Comparison of ENCODE assay signal across 8 cellular contexts in genomic region chr3:170180107-170180951, GRCh38. TPM values are rescaled to one million over a fixed set of nuclear protein-coding genes. Genes with fewer than 3 reads are reported as not detected.
A peak's percentile ranks its signal among the peaks of the same experiment; 100 is the strongest.
DNase-seq lines count a peak whose midpoint lies in the region; ATAC-seq and TF ChIP-seq lines count a peak whose summit lies in the region.

No MANE protein-coding gene starts in this region.

- H3K27me3 ChIP-seq in NT2/D1 (ENCODE audit: insufficient read depth, insufficient read length) (no peaks in the 10 kb centered on the region), liver (ENCODE audit: control insufficient read depth in 4 of 4, insufficient read depth in 4 of 4, low read length in 3 of 4) (no peaks in the 10 kb centered on the region), thoracic aorta (replicated peaks; ENCODE audit: insufficient read depth) (no peaks in the 10 kb centered on the region)

- H3K4me3 ChIP-seq in NT2/D1 (ENCODE audit: insufficient read length, low read depth) (peak overlapping the region; percentile 91), liver (ENCODE audit: low read depth in 1 of 3, low read length in 3 of 3) (peak overlapping the region; percentile 75 to 98 (median 89)), thoracic aorta (peak overlapping the region; percentile 99)

- H3K36me3 ChIP-seq in NT2/D1 (ENCODE audit: insufficient read depth, insufficient read length, low read length) (peaks cover 36% of the 10 kb centered on the region), liver (ENCODE audit: control insufficient read depth in 4 of 4, insufficient read depth in 3 of 4, low read depth in 1 of 4, low read length in 3 of 4) (peaks cover 3 to 20% (median 16%) of the 10 kb centered on the region in 4 donors), thoracic aorta (peaks cover 29% of the 10 kb centered on the region)

- no peak for DNase-seq in Right ventricle myocardium superior
- DNase-seq in cardiac septum (ENCODE audit: low spot score) = no peak
- no peak for DNase-seq in NT2/D1 (ENCODE audit: low read depth, low spot score)
- no peak for DNase-seq in caudate nucleus (lab: John Stamatoyannopoulos, UW)
- DNase-seq in thoracic aorta (ENCODE audit: low spot score) = no peak
- DNase-seq in NCI-H1694 treated with DMSO at 0.1 percent for 48 hours (lab: John Stamatoyannopoulos, UW) = no peak

- H3K4me1 ChIP-seq in NT2/D1 (ENCODE audit: insufficient read depth, insufficient read length) (no peaks in the 10 kb centered on the region), liver (ENCODE audit: control insufficient read depth in 4 of 4, insufficient read depth in 4 of 4, low read length in 3 of 4) (peaks cover 0 to 14% (median 8%) of the 10 kb centered on the region in 4 donors), thoracic aorta (ENCODE audit: control insufficient read depth in 1 of 2, low read depth in 2 of 2) (peaks cover 13 to 20% of the 10 kb centered on the region in 2 donors)

- WGBS in liver = 5% methylated on average over 16 of the region's 16 CpGs

- ATAC-seq in Right ventricle myocardium superior (ENCODE audit: poor library complexity) (peak; percentile 30), HG02840 (IDR thresholded peaks at IDR 0.05; ENCODE audit: low FRiP score, unreplicated experiment) (peak; percentile 19), thoracic aorta (ENCODE audit: insufficient number of reproducible peaks, low FRiP score, low read depth) (peak; percentile 12)

- TF ChIP-seq CTCF in liver (IDR thresholded peaks at IDR 0.05; ENCODE audit: low read depth, low read length, missing input control) (no peak), thoracic aorta (IDR thresholded peaks at IDR 0.05) (no peak)

- H3K9me3 ChIP-seq in NT2/D1 (ENCODE audit: insufficient read depth, low read length) = no peaks in the 10 kb centered on the region
- no peaks in the 10 kb centered on the region for H3K9me3 ChIP-seq in liver (ENCODE audit: control insufficient read depth in 4 of 4, low read length in 3 of 4)
- H3K9me3 ChIP-seq in thoracic aorta = no peaks in the 10 kb centered on the region

- intact Hi-C loops in Right ventricle myocardium superior (cut with DNase I) (no loop called here), cardiac septum (cut with DNase I) (loop anchor here (5.0 kb wide), 1 partner anchor 42 kb away; the partner anchor contains the start of gene PRKCI)

- no peak for TF ChIP-seq RAD21 in liver (IDR thresholded peaks at IDR 0.05)

- peak overlapping the region; percentile 94 for H3K9ac ChIP-seq in NT2/D1 (ENCODE audit: insufficient read length, low read depth)
- peak overlapping the region; percentile 71 to 99 for H3K9ac ChIP-seq in liver (ENCODE audit: low read depth in 1 of 2, low read length in 2 of 2)

- peak overlapping the region; percentile 93 for H3K27ac ChIP-seq in caudate nucleus (ENCODE audit: low read depth, low read length)
- H3K27ac ChIP-seq in liver (ENCODE audit: low read depth in 1 of 2, low read length in 2 of 2) = peak overlapping the region; percentile 86 to 96
- H3K27ac ChIP-seq in thoracic aorta = peak overlapping the region; percentile 98

TF ChIP-seq in liver, 16 proteins besides CTCF, POLR2A, EP300 and RAD21:
- TF ChIP-seq FOXA2 (IDR thresholded peaks at IDR 0.05) (no peak), SP1 (IDR thresholded peaks at IDR 0.05) (no peak)

RNA-seq across cellular contexts. Expression of gene PHC3, which starts 1.2 kb away (rescaled TPM):
- total RNA-seq in Right ventricle myocardium superior = 40.3 TPM
- 57.0 TPM for total RNA-seq in cardiac septum
- 10 to 100 TPM; 18.3 to 30.0 TPM for total RNA-seq in liver
- 10 to 100 TPM in 1 of 2 donors, 1 to 10 TPM in 1; 3.9 to 44.7 TPM for polyA plus RNA-seq in liver
- 100 to 1,000 TPM in 1 of 2 donors, 10 to 100 TPM in 1; 78.0 to 123 TPM for total RNA-seq in thoracic aorta

RNA-seq across cellular contexts. Expression of gene PRKCI, which starts 41.9 kb away (rescaled TPM):
- 15.9 TPM for total RNA-seq in Right ventricle myocardium superior
- total RNA-seq in cardiac septum = 14.3 TPM
- 10 to 100 TPM in 1 of 2 donors, 1 to 10 TPM in 1; 9.0 to 12.7 TPM for total RNA-seq in liver
- polyA plus RNA-seq in liver = 1 to 10 TPM; 3.2 to 8.4 TPM
- total RNA-seq in thoracic aorta = 10 to 100 TPM; 22.5 to 52.9 TPM
